8 cellular contexts compared by ENCODE assay signal in the genomic region with DNA sequence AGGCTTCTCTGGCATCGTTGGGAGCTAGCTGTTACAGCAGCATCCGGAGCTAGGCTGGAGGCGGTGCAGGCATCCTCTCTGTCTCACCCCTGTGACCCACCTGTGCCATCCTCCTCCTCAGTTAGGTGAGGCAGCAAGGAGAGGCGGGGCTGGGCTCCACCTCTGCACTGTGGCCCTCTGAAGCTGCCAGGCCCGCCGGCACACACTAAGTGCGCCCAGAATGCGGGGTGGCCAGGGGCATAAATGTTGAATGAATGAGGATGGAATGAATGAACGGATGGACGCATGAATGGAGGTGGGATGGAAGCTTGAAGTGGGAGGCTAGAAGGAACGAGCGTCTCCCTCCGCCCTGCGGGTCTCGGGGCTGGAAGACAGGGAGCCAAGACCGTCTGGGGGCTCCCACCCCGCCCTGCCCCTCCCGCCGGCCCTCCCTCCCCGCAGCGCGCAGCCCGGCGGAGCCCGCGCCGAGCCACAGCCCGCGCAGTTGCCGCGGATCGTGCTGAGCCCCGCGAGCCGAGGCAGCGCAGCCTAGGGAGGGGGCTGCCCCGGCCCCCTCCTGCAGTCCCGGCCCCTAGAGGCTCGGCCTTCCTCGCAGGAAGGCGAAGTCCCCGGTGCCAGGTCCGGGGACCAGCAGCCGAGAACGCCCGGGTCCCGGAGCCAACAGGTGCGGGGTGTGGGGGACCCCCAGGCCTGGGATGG. TPM values are rescaled to one million over a fixed set of nuclear protein-coding genes. Genes with fewer than 3 reads are reported as not detected.
DNase-seq lines count a peak whose midpoint lies in the region; ATAC-seq and TF ChIP-seq lines count a peak whose summit lies in the region.

A gene (plus strand): TSS at position 472 of the 699 bp plus-strand sequence. CDS start 1,504 bp downstream, outside the sequence.

- H3K36me3 ChIP-seq in mucosa of descending colon (ENCODE audit: low read depth) (no peaks in the 10 kb centered on the region), urinary bladder (ENCODE audit: insufficient read depth) (no peaks in the 10 kb centered on the region)

- peaks cover 3% of the 10 kb centered on the region for H3K4me1 Mint-ChIP-seq in activated T-cell treated with anti-CD3 and anti-CD28 coated beads, Interleukin-2, amount 50 U/mL, for 4 hours (ENCODE audit: low read depth)
- H3K4me1 Mint-ChIP-seq in dendritic cell treated with granulocyte-macrophage colony-stimulating factor and Interleukin-4, amounts not matched to agents 40 ng/mL and 50 ng/mL, for 4 days (ENCODE audit: low read depth) = peaks cover 54% of the 10 kb centered on the region

- DNase-seq in activated T-cell treated with anti-CD3 and anti-CD28 coated beads, Interleukin-2, amount 50 U/mL, for 4 hours = no peak
- DNase-seq in activated T-cell treated with anti-CD3 and anti-CD28 coated beads for 4 hours (no peak), mucosa of descending colon (no peak), LoVo (ENCODE audit: low spot score) (no peak)

- H3K4me1 ChIP-seq in mucosa of descending colon (ENCODE audit: low read depth) (peaks cover 6% of the 10 kb centered on the region), urinary bladder (ENCODE audit: insufficient read depth) (no peaks in the 10 kb centered on the region)

- intact Hi-C loops in dendritic cell treated with granulocyte-macrophage colony-stimulating factor and Interleukin-4, amounts not matched to agents 40 ng/mL and 50 ng/mL, for 4 days (cut with micrococcal nuclease) = no loop called here
- intact Hi-C loops in mucosa of descending colon (cut with DNase I, micrococcal nuclease) = no loop called here

- H3K27ac Mint-ChIP-seq in dendritic cell treated with granulocyte-macrophage colony-stimulating factor and Interleukin-4, amounts not matched to agents 40 ng/mL and 50 ng/mL, for 4 days = no peak within 1 kb of the TSS

- H3K27ac ChIP-seq in urinary bladder (ENCODE audit: low read depth) = no peak within 1 kb of the TSS

- H3K9me3 ChIP-seq in mucosa of descending colon = no peaks in the 10 kb centered on the region

- WGBS in urinary bladder = 7% methylated on average over 48 of the region's 48 CpGs

- H3K9me3 Mint-ChIP-seq in activated T-cell treated with anti-CD3 and anti-CD28 coated beads, Interleukin-2, amount 50 U/mL, for 4 hours = no peaks in the 10 kb centered on the region
- H3K9me3 Mint-ChIP-seq in dendritic cell treated with granulocyte-macrophage colony-stimulating factor and Interleukin-4, amounts not matched to agents 40 ng/mL and 50 ng/mL, for 4 days = no peaks in the 10 kb centered on the region

- H3K4me3 Mint-ChIP-seq in activated T-cell treated with anti-CD3 and anti-CD28 coated beads, Interleukin-2, amount 50 U/mL, for 4 hours = peak within 1 kb of the TSS; percentile 71
- H3K4me3 Mint-ChIP-seq in dendritic cell treated with granulocyte-macrophage colony-stimulating factor and Interleukin-4, amounts not matched to agents 40 ng/mL and 50 ng/mL, for 4 days = peak within 1 kb of the TSS; percentile 48

- no peaks in the 10 kb centered on the region for H3K36me3 Mint-ChIP-seq in activated T-cell treated with anti-CD3 and anti-CD28 coated beads, Interleukin-2, amount 50 U/mL, for 4 hours (ENCODE audit: insufficient read depth)
- H3K36me3 Mint-ChIP-seq in dendritic cell treated with granulocyte-macrophage colony-stimulating factor and Interleukin-4, amounts not matched to agents 40 ng/mL and 50 ng/mL, for 4 days (ENCODE audit: low read depth) = no peaks in the 10 kb centered on the region

- no peak for TF ChIP-seq CTCF in mucosa of descending colon (IDR thresholded peaks at IDR 0.05)

- peaks cover 42% of the 10 kb centered on the region for H3K27me3 Mint-ChIP-seq in activated T-cell treated with anti-CD3 and anti-CD28 coated beads, Interleukin-2, amount 50 U/mL, for 4 hours (ENCODE audit: low read depth)
- H3K27me3 Mint-ChIP-seq in dendritic cell treated with granulocyte-macrophage colony-stimulating factor and Interleukin-4, amounts not matched to agents 40 ng/mL and 50 ng/mL, for 4 days = peaks cover 37% of the 10 kb centered on the region

- ATAC-seq in activated T-cell treated with anti-CD3 and anti-CD28 coated beads, Interleukin-2, amount 50 U/mL, for 4 hours = peak; percentile 28 to 44
- peak; percentile 8 for ATAC-seq in mucosa of descending colon
- no peak for ATAC-seq in HG02981 (IDR thresholded peaks at IDR 0.05; ENCODE audit: unreplicated experiment)
- no peak for ATAC-seq in GM21737 (IDR thresholded peaks at IDR 0.05; ENCODE audit: unreplicated experiment)

- H3K4me3 ChIP-seq in mucosa of descending colon = no peak within 1 kb of the TSS
- H3K4me3 ChIP-seq in urinary bladder (ENCODE audit: low read depth, low read length) = peak within 1 kb of the TSS; percentile 35

RNA-seq across cellular contexts. Expression of the gene that starts here (rescaled TPM):
- total RNA-seq in activated T-cell treated with anti-CD3 and anti-CD28 coated beads, Interleukin-2, amount 50 U/mL, for 4 hours = not detected
- not detected for total RNA-seq in mucosa of descending colon
- total RNA-seq in urinary bladder = 0.21 TPM
- 0.09 TPM for polyA plus RNA-seq in urinary bladder

Comparison
In these comparisons a context has a peak if more than half of its experiments do, and no peak if none do; other contexts are left out.
1. Peak in ATAC-seq in activated T-cell treated with anti-CD3 and anti-CD28 coated beads, Interleukin-2, amount 50 U/mL, for 4 hours; RNA of the gene not detected or under 1 TPM.
2. Peak in ATAC-seq in mucosa of descending colon; RNA of the gene not detected or under 1 TPM.